Comparison of ENCODE assay signal across 29 cellular contexts in the genomic region with DNA sequence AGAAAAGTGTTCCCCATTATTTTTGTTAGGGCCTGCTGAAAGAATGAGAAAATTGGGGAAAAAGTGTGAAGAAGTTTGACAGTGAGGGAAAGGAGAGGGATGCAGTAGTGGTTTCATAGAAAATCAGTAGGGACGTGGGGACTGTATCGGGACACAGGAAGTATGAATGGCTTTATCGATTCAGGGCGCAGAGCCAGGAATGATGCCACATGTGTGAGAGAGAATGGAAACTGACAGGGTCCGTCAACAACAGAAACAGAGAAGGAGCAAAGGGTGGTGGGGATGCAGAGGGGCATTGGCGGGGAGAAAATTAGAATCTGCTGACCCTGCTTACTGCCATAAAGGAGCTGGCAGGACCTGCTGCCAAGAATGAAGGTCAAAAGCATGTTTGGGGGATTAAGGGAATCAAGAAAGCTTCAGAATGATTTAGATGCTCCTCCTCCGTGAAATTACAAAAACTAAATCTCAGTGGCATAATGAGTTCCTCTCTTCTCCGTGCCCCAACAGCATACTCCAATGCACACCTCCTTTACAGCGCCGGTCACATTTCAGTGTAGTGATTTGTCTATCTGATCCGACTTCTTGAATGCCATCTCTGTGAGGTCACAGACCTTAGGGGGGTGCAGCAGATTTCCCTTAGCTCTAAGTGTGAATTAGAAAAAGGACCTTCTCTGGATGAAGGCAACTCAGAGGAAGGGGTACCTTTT.
DNase-seq lines count a peak whose midpoint lies in the region; ATAC-seq, FAIRE-seq and TF ChIP-seq lines count a peak whose summit lies in the region.
"Had no signal": no experiment of that assay in that cellular context is flagged by ENCODE, and none has a peak within 500 bp of the region (broad histone marks: within the 10 kb centered on the region; RNA-seq: fewer than 3 reads in every experiment).

No MANE protein-coding gene starts in this region.

- no peaks in the 10 kb centered on the region for H3K36me3 ChIP-seq in adipocyte (ENCODE audit: control insufficient read depth, insufficient read depth, low read length, severe bottlenecking)
- no peaks in the 10 kb centered on the region for H3K36me3 ChIP-seq in pancreas
- no peaks in the 10 kb centered on the region for H3K36me3 ChIP-seq in mucosa of descending colon (ENCODE audit: low read depth)
- H3K36me3 ChIP-seq: cardiac muscle cell, heart right ventricle, prostate gland, thoracic aorta, uterus had no signal

- H3K27ac ChIP-seq in pancreas: no peak overlapping the region
- H3K27ac ChIP-seq: cardiac muscle cell, coronary artery, heart right ventricle, prostate gland, thoracic aorta, uterus had no signal

- H3K27me3 ChIP-seq in adipocyte (replicated peaks; ENCODE audit: control insufficient read depth, insufficient read depth, low read length) (no peaks in the 10 kb centered on the region), pancreas (no peaks in the 10 kb centered on the region)
- H3K27me3 ChIP-seq: cardiac muscle cell, uterus had no signal

- no peak overlapping the region for H3K9ac ChIP-seq in adipocyte (ENCODE audit: low read length)

- whole genome bisulfite sequencing in pancreas, 2 donors: 25 to 28% methylated on average over 11 of the region's 11 CpGs

- peak; percentile 6 for DNase-seq in NCI-H2029 (lab: John Stamatoyannopoulos, UW)
- DNase-seq in NCI-H2029 treated with DMSO at 0.1 percent for 48 hours (lab: John Stamatoyannopoulos, UW): no peak
- DNase-seq in Daoy (ENCODE audit: low read depth): peak; percentile 17
- DNase-seq in adipocyte (ENCODE audit: low read depth): peak; percentile 12
- DNase-seq in pancreas: peak in 5 of 6 donors; percentile 29 to 60 (median 43)
- no peak for DNase-seq in mucosa of descending colon
- no peak for DNase-seq in SK-N-DZ (ENCODE audit: low spot score)
- DNase-seq: 8988T; activated CD4-positive, CD25-positive, alpha-beta regulatory T cell; activated CD8-positive, alpha-beta memory T cell treated with anti-CD3 and anti-CD28 coated beads, Interleukin-2, amount 10 ng/mL, durations not matched to agents 7 days and 5 days; activated naive CD4-positive, alpha-beta T cell treated with anti-CD3 and anti-CD28 coated beads for 36 hours; amniotic stem cell; CD4-positive, CD25-positive, alpha-beta regulatory T cell; effector memory CD4-positive, alpha-beta T cell; heart right ventricle; kidney glomerular epithelial cell; NCI-H1436; NCI-H2171; NCI-H524; stimulated activated naive CD8-positive, alpha-beta T cell treated with anti-CD3 and anti-CD28 coated beads, Interleukin-15, Interleukin-2, amounts not matched to agents 100 U/mL and 50 U/mL, for 24 hours; T-helper 1 cell; uterus had no signal

- ATAC-seq in pancreas (peak; percentile 55 to 73 (median 56)), mucosa of descending colon (no peak), GM18517 (IDR thresholded peaks at IDR 0.05; ENCODE audit: unreplicated experiment) (no peak)
- ATAC-seq: activated CD8-positive, alpha-beta memory T cell treated with anti-CD3 and anti-CD28 coated beads, Interleukin-2, amount 10 ng/mL, durations not matched to agents 7 days and 5 days; stimulated activated naive CD8-positive, alpha-beta T cell treated with anti-CD3 and anti-CD28 coated beads, Interleukin-15, Interleukin-2, amounts not matched to agents 100 U/mL and 50 U/mL, for 24 hours had no signal

- H3K9me3 ChIP-seq in adipocyte (ENCODE audit: control insufficient read depth, low read length): no peaks in the 10 kb centered on the region
- no peaks in the 10 kb centered on the region for H3K9me3 ChIP-seq in pancreas
- H3K9me3 ChIP-seq in mucosa of descending colon: no peaks in the 10 kb centered on the region
- H3K9me3 ChIP-seq: heart right ventricle, prostate gland, thoracic aorta, uterus had no signal

- TF ChIP-seq CTCF in pancreas (IDR thresholded peaks at IDR 0.05): no peak
- TF ChIP-seq CTCF in mucosa of descending colon (IDR thresholded peaks at IDR 0.05): no peak

- intact Hi-C loops in pancreas (cut with DNase I): no loop called here
- intact Hi-C loops in mucosa of descending colon (cut with DNase I, micrococcal nuclease): no loop called here

- no peak for FAIRE-seq in pancreas (lab: Jason Lieb, UNC)
- FAIRE-seq: GM19239, H54 had no signal

- H3K4me1 ChIP-seq in adipocyte (ENCODE audit: control insufficient read depth, insufficient read depth, low read length): peaks cover 23% of the 10 kb centered on the region
- peaks cover 0 to 4% (median 0%) of the 10 kb centered on the region in 3 donors for H3K4me1 ChIP-seq in pancreas
- no peaks in the 10 kb centered on the region for H3K4me1 ChIP-seq in mucosa of descending colon (ENCODE audit: low read depth)
- H3K4me1 ChIP-seq: prostate gland, uterus had no signal

- H3K4me3 ChIP-seq in adipocyte (ENCODE audit: low read length) (peak overlapping the region; percentile 51), pancreas (no peak overlapping the region), mucosa of descending colon (no peak overlapping the region)
- H3K4me3 ChIP-seq: cardiac muscle cell, coronary artery, heart right ventricle, prostate gland, thoracic aorta, uterus had no signal

Comparison
In these comparisons a context has a peak if more than half of its experiments do, and no peak if none do; other contexts are left out.
1. DNase-seq: peak in NCI-H2029 (single experiment), Daoy (single experiment), adipocyte (single experiment) and pancreas (5 of 6); none in NCI-H2029 treated with DMSO at 0.1 percent for 48 hours (single experiment), mucosa of descending colon (0 of 3) and SK-N-DZ (single experiment).
2. ATAC-seq: peak in pancreas (4 of 4); none in mucosa of descending colon (single experiment) and GM18517 (single experiment).